ENCODE assay signal across 8 cellular contexts in the genomic region with DNA sequence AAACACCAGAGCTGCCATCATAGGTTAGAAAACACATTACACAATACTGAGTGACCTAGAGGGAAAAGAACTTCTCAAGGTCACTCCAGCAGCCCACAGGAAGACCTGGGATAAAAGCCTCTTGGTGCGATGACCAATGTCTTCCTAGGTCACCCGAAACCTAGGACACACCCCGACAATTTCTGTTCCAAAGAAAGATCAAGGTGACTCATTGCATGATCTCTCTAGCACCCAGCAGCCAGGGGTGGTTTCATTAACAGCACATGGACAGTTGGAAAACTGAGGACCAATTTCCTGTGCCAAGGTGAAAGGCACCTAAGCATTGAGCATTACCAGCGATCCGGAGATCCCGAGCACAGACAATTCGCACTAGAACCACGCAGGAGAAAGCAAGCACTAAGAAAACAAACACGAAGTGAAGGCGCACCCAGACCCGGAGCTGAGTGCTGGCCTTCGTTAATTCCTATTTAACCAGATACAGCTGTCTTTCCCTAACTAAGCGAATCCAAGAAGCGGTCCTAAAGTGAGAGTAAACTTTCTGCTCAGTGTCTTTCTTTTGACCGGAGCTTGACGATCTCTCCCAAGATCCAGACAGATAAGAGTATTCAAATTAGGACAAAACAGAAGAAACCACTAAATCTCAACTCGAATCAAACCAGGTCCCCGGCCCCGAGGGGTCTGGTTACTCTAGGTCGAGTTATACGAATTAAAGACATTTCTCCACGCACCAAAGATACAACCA. TPM values are rescaled to one million over a fixed set of nuclear protein-coding genes. Genes with fewer than 3 reads are reported as not detected.
DNase-seq lines count a peak whose midpoint lies in the region; ATAC-seq and TF ChIP-seq lines count a peak whose summit lies in the region.

No MANE protein-coding gene starts in this region.

- H3K4me3 ChIP-seq in rectal smooth muscle tissue (ENCODE audit: low read length): peak overlapping the region; percentile 69

- H3K36me3 Mint-ChIP-seq in activated CD4-positive, alpha-beta memory T cell treated with anti-CD3 and anti-CD28 coated beads, Interleukin-2, amount 10 ng/mL, durations not matched to agents 7 days and 5 days (ENCODE audit: low read depth): peaks cover 3% of the 10 kb centered on the region

- ATAC-seq in GM19463 (IDR thresholded peaks at IDR 0.05; ENCODE audit: unreplicated experiment) (peak; percentile 23), Right ventricle myocardium superior (ENCODE audit: poor library complexity) (peak; percentile 51), HG03520 (IDR thresholded peaks at IDR 0.05; ENCODE audit: unreplicated experiment) (no peak)

- H3K27ac Mint-ChIP-seq in activated CD4-positive, alpha-beta memory T cell treated with anti-CD3 and anti-CD28 coated beads, Interleukin-2, amount 10 ng/mL, durations not matched to agents 7 days and 5 days: no peak overlapping the region

- no peaks in the 10 kb centered on the region for H3K36me3 ChIP-seq in rectal smooth muscle tissue (ENCODE audit: control insufficient read depth, insufficient read depth, low read length)

- DNase-seq in AG09319 (ENCODE audit: extremely low read depth, low read depth) (peak; percentile 8), Right ventricle myocardium superior (no peak), NOMO-1 (lab: John Stamatoyannopoulos, UW; ENCODE audit: unreplicated experiment in 2 of 2) (no peak), NCI-H2029 (lab: John Stamatoyannopoulos, UW) (no peak)
- no peak for DNase-seq in activated CD4-positive, alpha-beta memory T cell treated with anti-CD3 and anti-CD28 coated beads, Interleukin-2, amount 10 ng/mL, durations not matched to agents 7 days and 5 days

- peaks cover 16% of the 10 kb centered on the region for H3K4me1 Mint-ChIP-seq in activated CD4-positive, alpha-beta memory T cell treated with anti-CD3 and anti-CD28 coated beads, Interleukin-2, amount 10 ng/mL, durations not matched to agents 7 days and 5 days

- POLR2A ChIA-PET in activated CD4-positive, alpha-beta memory T cell treated with anti-CD3 and anti-CD28 coated beads, Interleukin-2, amount 10 ng/mL, durations not matched to agents 7 days and 5 days (lab: Charles Lee): no interaction called here

- peak overlapping the region; percentile 32 for H3K27ac ChIP-seq in rectal smooth muscle tissue (ENCODE audit: low read depth, low read length)

- CTCF ChIA-PET in activated CD4-positive, alpha-beta memory T cell treated with anti-CD3 and anti-CD28 coated beads, Interleukin-2, amount 10 ng/mL, durations not matched to agents 7 days and 5 days (lab: Charles Lee): no interaction called here

- TF ChIP-seq CTCF in AG09319 (IDR thresholded peaks at IDR 0.05; ENCODE audit: low read depth, low read length): no peak

- peaks cover 3% of the 10 kb centered on the region for H3K4me1 ChIP-seq in rectal smooth muscle tissue (ENCODE audit: control insufficient read depth, insufficient read depth, low read length)

- peak overlapping the region; percentile 61 for H3K4me3 Mint-ChIP-seq in activated CD4-positive, alpha-beta memory T cell treated with anti-CD3 and anti-CD28 coated beads, Interleukin-2, amount 10 ng/mL, durations not matched to agents 7 days and 5 days

- no peak overlapping the region for H3K9ac ChIP-seq in rectal smooth muscle tissue (ENCODE audit: low read length)

- no peaks in the 10 kb centered on the region for H3K9me3 Mint-ChIP-seq in activated CD4-positive, alpha-beta memory T cell treated with anti-CD3 and anti-CD28 coated beads, Interleukin-2, amount 10 ng/mL, durations not matched to agents 7 days and 5 days

- peaks cover 66% of the 10 kb centered on the region for H3K27me3 Mint-ChIP-seq in activated CD4-positive, alpha-beta memory T cell treated with anti-CD3 and anti-CD28 coated beads, Interleukin-2, amount 10 ng/mL, durations not matched to agents 7 days and 5 days

- intact Hi-C loops in Right ventricle myocardium superior (cut with DNase I): no loop called here

- peaks cover 8% of the 10 kb centered on the region for H3K27me3 ChIP-seq in rectal smooth muscle tissue (ENCODE audit: control insufficient read depth, insufficient read depth, low read length)

RNA-seq across cellular contexts. Expression of gene CACNB4, which starts 1.4 kb away (rescaled TPM):
- total RNA-seq in activated CD4-positive, alpha-beta memory T cell treated with anti-CD3 and anti-CD28 coated beads, Interleukin-2, amount 10 ng/mL, durations not matched to agents 7 days and 5 days: under 1 TPM; 0.28 to 0.30 TPM
- total RNA-seq in Right ventricle myocardium superior: 0.46 TPM
